In the genomic region with DNA sequence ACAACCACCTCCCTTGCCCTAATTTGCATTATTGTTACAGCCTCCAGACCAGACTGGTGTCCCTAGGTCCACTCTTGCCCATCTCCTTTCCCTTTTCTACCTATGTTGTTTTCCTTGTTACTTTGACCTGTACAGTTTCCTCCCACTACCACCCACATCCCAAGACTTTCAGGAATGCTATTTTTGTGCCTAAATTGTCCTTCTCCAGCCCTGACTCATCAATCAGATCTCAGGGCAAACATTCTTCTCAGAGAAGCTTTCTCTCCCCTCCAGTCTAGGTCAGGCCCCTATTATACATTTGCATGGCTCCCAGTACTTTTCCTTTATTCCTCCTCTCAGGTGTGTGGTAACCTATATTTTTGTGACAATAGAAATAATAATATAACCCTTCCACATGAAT, we compare ENCODE assay signal across 24 cellular contexts.
"Had no signal": no experiment of that assay in that cellular context is flagged by ENCODE, and none has a peak within 500 bp of the region (broad histone marks: within the 10 kb centered on the region; RNA-seq: fewer than 3 reads in every experiment).

No MANE protein-coding gene starts in this region.

- H3K9me3 ChIP-seq: adrenal gland, MG63 had no signal

- H3K36me3 ChIP-seq: adrenal gland, MG63, WERI-Rb-1 had no signal

- ATAC-seq: activated naive CD4-positive, alpha-beta T cell treated with anti-CD3 and anti-CD28 coated beads, Interleukin-2, amount 50 U/mL, for 72 hours; activated T-cell treated with anti-CD3 and anti-CD28 coated beads, Interleukin-2, amount 50 U/mL, for 4 hours; PC-3 had no signal

- DNase-seq: activated CD4-positive, alpha-beta T cell treated with anti-CD3 and anti-CD28 coated beads, Interleukin-2, amount 10 ng/mL, durations not matched to agents 7 days and 5 days; activated CD4-positive, alpha-beta T cell treated with anti-CD3 and anti-CD28 coated beads, Interleukin-2, amount 50 U/mL, for 48 hours; activated CD8-positive, alpha-beta memory T cell treated with anti-CD3 and anti-CD28 coated beads, Interleukin-2, amount 50 U/mL, for 4 hours; activated gamma-delta T cell treated with Interleukin-2 at 50 U/mL for 16 hours; activated naive CD4-positive, alpha-beta T cell treated with anti-CD3 and anti-CD28 coated beads for 36 hours; activated T-cell treated with anti-CD3 and anti-CD28 coated beads for 4 hours; activated T-cell treated with anti-CD3 and anti-CD28 coated beads, Interleukin-2, amount 50 U/mL, for 4 hours; adrenal gland; caudate nucleus; cerebellar nuclear complex; MG63; MV-4-11; NCI-H1092; NCI-H1436 treated with DMSO at 0.1 percent for 48 hours; NCI-H1694 treated with DMSO at 0.1 percent for 48 hours; NCI-H2029; NCI-H345; NCI-H524 treated with DMSO at 0.1 percent for 48 hours; PC-3; Right ventricle myocardium superior; T1000; WERI-Rb-1 had no signal

- H3K27me3 ChIP-seq: adrenal gland, MG63 had no signal

- H3K4me1 ChIP-seq: adrenal gland had no signal

- H3K27ac ChIP-seq: adrenal gland, RWPE1, WERI-Rb-1 had no signal

- H3K4me3 ChIP-seq: adrenal gland, MG63 had no signal
